2 cellular contexts compared by ENCODE assay signal in the genomic region with DNA sequence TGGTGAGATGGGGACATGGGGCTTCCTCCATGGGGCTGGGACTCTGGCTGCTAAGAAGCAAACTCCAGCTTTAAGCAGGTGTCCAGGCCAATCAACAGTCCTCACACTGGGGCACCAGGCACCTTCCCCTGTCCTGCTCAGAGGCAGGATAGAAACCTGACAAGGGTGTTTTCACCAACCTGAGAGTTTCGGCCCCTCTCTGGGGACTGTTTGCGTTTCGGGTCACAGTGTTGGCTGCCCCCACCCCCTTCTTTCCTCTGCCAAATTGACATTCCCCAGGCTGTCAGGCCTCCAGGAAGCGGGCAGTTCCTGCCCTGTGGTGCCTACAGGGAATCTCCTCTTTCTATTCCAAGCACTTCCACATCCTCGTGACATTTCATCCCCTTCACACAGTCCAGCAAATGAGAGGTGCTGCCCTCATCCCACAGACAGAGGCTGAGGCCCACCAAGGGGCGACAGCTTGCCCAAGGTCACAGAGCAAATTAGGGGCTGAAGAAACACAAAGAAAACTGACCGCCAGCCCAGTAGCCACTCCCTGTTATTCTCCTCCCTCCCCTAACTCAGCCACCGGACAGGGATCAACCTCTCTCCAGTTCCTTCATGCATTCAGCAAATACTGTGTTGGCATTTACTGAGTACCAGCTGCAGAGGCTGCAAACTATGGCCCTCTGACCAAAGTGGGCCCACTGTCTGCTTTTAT.
TF ChIP-seq lines count a peak whose summit lies in the region.

No MANE protein-coding gene starts in this region.

TF ChIP-seq in IMR-90, 13 proteins besides CTCF, POLR2A, EP300 and RAD21:
- TF ChIP-seq SMC3 (IDR thresholded peaks at IDR 0.05; ENCODE audit: low read depth, low read length) (no peak), CEBPB (IDR thresholded peaks at IDR 0.05; ENCODE audit: low read depth, low read length) (no peak), FOS (IDR thresholded peaks at IDR 0.05; ENCODE audit: low read depth, low read length) (no peak), NFE2L2 (IDR thresholded peaks at IDR 0.05; ENCODE audit: low read depth, low read length) (no peak), MAFK (IDR thresholded peaks at IDR 0.05; ENCODE audit: low read depth, low read length) (no peak), MAZ (IDR thresholded peaks at IDR 0.05; ENCODE audit: borderline replicate concordance, low read depth, low read length) (no peak), MXI1 (IDR thresholded peaks at IDR 0.05; ENCODE audit: borderline replicate concordance, low read depth, low read length) (no peak), CHD1 (IDR thresholded peaks at IDR 0.05; ENCODE audit: low read depth, low read length) (no peak), RCOR1 (IDR thresholded peaks at IDR 0.05; ENCODE audit: insufficient replicate concordance, low read length) (no peak), BHLHE40 (IDR thresholded peaks at IDR 0.05; ENCODE audit: low read depth, low read length) (no peak), RFX5 (IDR thresholded peaks at IDR 0.05; ENCODE audit: low read depth, low read length) (no peak)
- TF ChIP-seq, protein P1, sequence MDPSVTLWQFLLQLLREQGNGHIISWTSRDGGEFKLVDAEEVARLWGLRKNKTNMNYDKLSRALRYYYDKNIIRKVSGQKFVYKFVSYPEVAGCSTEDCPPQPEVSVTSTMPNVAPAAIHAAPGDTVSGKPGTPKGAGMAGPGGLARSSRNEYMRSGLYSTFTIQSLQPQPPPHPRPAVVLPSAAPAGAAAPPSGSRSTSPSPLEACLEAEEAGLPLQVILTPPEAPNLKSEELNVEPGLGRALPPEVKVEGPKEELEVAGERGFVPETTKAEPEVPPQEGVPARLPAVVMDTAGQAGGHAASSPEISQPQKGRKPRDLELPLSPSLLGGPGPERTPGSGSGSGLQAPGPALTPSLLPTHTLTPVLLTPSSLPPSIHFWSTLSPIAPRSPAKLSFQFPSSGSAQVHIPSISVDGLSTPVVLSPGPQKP (IDR thresholded peaks at IDR 0.05; ENCODE audit: borderline replicate concordance, low read depth, low read length): no peak
- TF ChIP-seq, protein P2, sequence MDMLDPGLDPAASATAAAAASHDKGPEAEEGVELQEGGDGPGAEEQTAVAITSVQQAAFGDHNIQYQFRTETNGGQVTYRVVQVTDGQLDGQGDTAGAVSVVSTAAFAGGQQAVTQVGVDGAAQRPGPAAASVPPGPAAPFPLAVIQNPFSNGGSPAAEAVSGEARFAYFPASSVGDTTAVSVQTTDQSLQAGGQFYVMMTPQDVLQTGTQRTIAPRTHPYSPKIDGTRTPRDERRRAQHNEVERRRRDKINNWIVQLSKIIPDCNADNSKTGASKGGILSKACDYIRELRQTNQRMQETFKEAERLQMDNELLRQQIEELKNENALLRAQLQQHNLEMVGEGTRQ (IDR thresholded peaks at IDR 0.05; ENCODE audit: low read depth, low read length): no peak

TF ChIP-seq in endothelial cell of umbilical vein, 7 proteins besides CTCF, POLR2A, EP300 and RAD21:
- TF ChIP-seq EZH2 (IDR thresholded peaks at IDR 0.05; ENCODE audit: borderline replicate concordance, low read depth, low read length, severe bottlenecking) (no peak), GATA2 (IDR thresholded peaks at IDR 0.05; ENCODE audit: insufficient read depth, insufficient read length, low read depth, low read length) (no peak), MYC (IDR thresholded peaks at IDR 0.05; ENCODE audit: low read depth, low read length) (no peak), JUN (IDR thresholded peaks at IDR 0.05; ENCODE audit: borderline replicate concordance, insufficient read depth, insufficient read length, low read depth) (no peak), FOS (IDR thresholded peaks at IDR 0.05; ENCODE audit: borderline replicate concordance, insufficient read depth, low read length) (no peak), POLR2AphosphoS5 (IDR thresholded peaks at IDR 0.05; ENCODE audit: insufficient read depth, low read depth, low read length) (no peak)
- TF ChIP-seq, protein P3, sequence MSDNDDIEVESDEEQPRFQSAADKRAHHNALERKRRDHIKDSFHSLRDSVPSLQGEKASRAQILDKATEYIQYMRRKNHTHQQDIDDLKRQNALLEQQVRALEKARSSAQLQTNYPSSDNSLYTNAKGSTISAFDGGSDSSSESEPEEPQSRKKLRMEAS (IDR thresholded peaks at IDR 0.05; ENCODE audit: insufficient read depth, insufficient read length): no peak
